Comparison of ENCODE assay signal across 1 cellular context in genomic region chr17:77088455-77089117, GRCh38.
TF ChIP-seq lines count a peak whose summit lies in the region.

No MANE protein-coding gene starts in this region.

TF ChIP-seq in K562, 482 proteins besides CTCF, POLR2A, EP300 and RAD21 (continued from another document):
- TF ChIP-seq ATF1 (CRISPR knock-in tag; IDR thresholded peaks at IDR 0.05) (no peak), ATF1 (tag; IDR thresholded peaks at IDR 0.05) (peak; percentile 94), TCF3 (CRISPR knock-in tag; IDR thresholded peaks at IDR 0.05) (peak; percentile 49; the same call in 1 of the 2 replicates), ZNF830 (CRISPR knock-in tag; IDR thresholded peaks at IDR 0.05) (no peak), EGR1 (conservative IDR thresholded peaks at IDR 0.05) (no peak), PTTG1 (tag; IDR thresholded peaks at IDR 0.05; ENCODE audit: low read depth) (no peak), PREB (CRISPR knock-in tag; IDR thresholded peaks at IDR 0.05) (no peak), ELK1 (CRISPR knock-in tag; IDR thresholded peaks at IDR 0.05) (0 out of 2 replicates have a peak, but pooled peaks have one; percentile 50), ELF2 (CRISPR knock-in tag; IDR thresholded peaks at IDR 0.05) (peak; percentile 86), PKNOX1 (IDR thresholded peaks at IDR 0.05) (peak; percentile 67), HDAC3 (IDR thresholded peaks at IDR 0.05; ENCODE audit: borderline replicate concordance, partially characterized antibody) (peak; percentile 12), ZBTB11 (CRISPR knock-in tag; IDR thresholded peaks at IDR 0.05) (peak in 1 of 3 experiments; percentile 83; a peak in 2 of 6 replicates), MNT (conservative IDR thresholded peaks at IDR 0.05) (peak; percentile 98 to 99), RFX5 (IDR thresholded peaks at IDR 0.05; ENCODE audit: low read depth, low read length) (no peak), MIER1 (IDR thresholded peaks at IDR 0.05; ENCODE audit: low read depth) (no peak), CREB1 (IDR thresholded peaks at IDR 0.05) (peak; percentile 59), CREB1 (CRISPR knock-in tag; IDR thresholded peaks at IDR 0.05) (peak; percentile 77; the same call in 1 of the 2 replicates), FOXP1 (CRISPR knock-in tag; IDR thresholded peaks at IDR 0.05) (peak; percentile 12; the same call in 1 of the 2 replicates), MCM3 (IDR thresholded peaks at IDR 0.05) (no peak), SNRNP70 (optimal IDR thresholded peaks at IDR 0.05; ENCODE audit: low read depth, low read length) (no peak), ATF7 (IDR thresholded peaks at IDR 0.05) (peak; percentile 86), MBD2 (IDR thresholded peaks at IDR 0.05; ENCODE audit: borderline replicate concordance, low read depth) (peak; percentile 44; the same call in 1 of the 2 replicates), ZBTB7A (IDR thresholded peaks at IDR 0.05; ENCODE audit: borderline replicate concordance, control insufficient read depth, low read depth, low read length) (peak; percentile 51; the same call in 1 of the 2 replicates), RB1 (IDR thresholded peaks at IDR 0.05; ENCODE audit: low read depth) (peak; percentile 73), RBM14 (IDR thresholded peaks at IDR 0.05; ENCODE audit: borderline replicate concordance, insufficient read depth, low read depth, low read length) (no peak), HNRNPLL (IDR thresholded peaks at IDR 0.05; ENCODE audit: low read depth, low read length, poor library complexity, severe bottlenecking) (peak; percentile 32), ATF3 (IDR thresholded peaks at IDR 0.05) (peak; percentile 83), ATF3 (CRISPR knock-in tag; conservative IDR thresholded peaks at IDR 0.05) (peak; percentile 88), RAD51 (IDR thresholded peaks at IDR 0.05; ENCODE audit: borderline replicate concordance, low read depth) (peak; percentile 64; the same call in 1 of the 2 replicates), NEUROD1 (IDR thresholded peaks at IDR 0.05; ENCODE audit: borderline replicate concordance, low read depth, low read length, partially characterized antibody) (peak; percentile 89)
